In the genomic region with DNA sequence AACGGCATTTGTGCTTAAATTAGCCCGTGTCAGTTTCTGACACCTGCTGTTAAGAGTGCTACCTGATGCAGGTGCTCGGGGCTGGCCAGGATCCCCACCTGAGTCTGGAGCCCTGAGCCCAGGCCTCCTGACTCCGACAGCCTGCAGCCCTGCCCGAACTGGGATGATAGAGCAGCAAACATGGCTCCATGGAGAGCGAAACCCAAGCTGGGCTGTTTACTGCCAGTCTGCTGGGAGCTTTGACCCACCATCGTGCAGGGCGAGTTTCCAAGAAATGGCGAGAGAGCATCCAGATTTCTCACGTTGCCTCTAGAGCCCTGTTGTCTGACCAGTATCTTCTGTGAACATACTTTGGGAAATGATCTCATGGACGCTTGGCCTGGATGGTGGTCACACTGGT, we compare ENCODE assay signal across 16 cellular contexts.
"Had no signal": no experiment of that assay in that cellular context is flagged by ENCODE, and none has a peak within 500 bp of the region (broad histone marks: within the 10 kb centered on the region; RNA-seq: fewer than 3 reads in every experiment).

No MANE protein-coding gene starts in this region.

- ATAC-seq: activated T-helper 17 cell treated with anti-CD3 and anti-CD28 coated beads, Interleukin-2, amount 50 U/mL, for 72 hours; left colon; stimulated activated naive CD8-positive, alpha-beta T cell treated with anti-CD3 and anti-CD28 coated beads, Interleukin-15, Interleukin-2, amounts not matched to agents 100 U/mL and 50 U/mL, for 24 hours had no signal

- H3K9me3 Mint-ChIP-seq: activated T-helper 17 cell treated with anti-CD3 and anti-CD28 coated beads, Interleukin-2, amount 50 U/mL, for 72 hours; T-helper 1 cell treated with Interleukin-12 subunit alpha and Interleukin-12 subunit beta and Interleukin-4 antibody, amounts not matched to agents 30 μg/mL and 1 μg/mL, for 36 hours had no signal

- H3K4me3 Mint-ChIP-seq: activated CD4-positive, alpha-beta T cell treated with anti-CD3 and anti-CD28 coated beads, Interleukin-2, amount 10 ng/mL, durations not matched to agents 7 days and 5 days; activated naive CD4-positive, alpha-beta T cell treated with anti-CD3 and anti-CD28 coated beads for 36 hours; activated T-helper 17 cell treated with anti-CD3 and anti-CD28 coated beads, Interleukin-2, amount 50 U/mL, for 72 hours; T-helper 1 cell treated with Interleukin-12 subunit alpha and Interleukin-12 subunit beta and Interleukin-4 antibody, amounts not matched to agents 30 μg/mL and 1 μg/mL, for 36 hours had no signal

- H3K27me3 Mint-ChIP-seq: activated CD4-positive, alpha-beta T cell treated with anti-CD3 and anti-CD28 coated beads, Interleukin-2, amount 10 ng/mL, durations not matched to agents 7 days and 5 days; activated T-helper 17 cell treated with anti-CD3 and anti-CD28 coated beads, Interleukin-2, amount 50 U/mL, for 72 hours had no signal

- H3K27ac ChIP-seq: ascending aorta, gastrocnemius medialis, neutrophil, suprapubic skin, upper lobe of left lung had no signal

- H3K4me3 ChIP-seq: ascending aorta, gastrocnemius medialis, heart right ventricle, lung, suprapubic skin, upper lobe of left lung had no signal

- DNase-seq: activated CD4-positive, alpha-beta T cell treated with anti-CD3 and anti-CD28 coated beads, Interleukin-2, amount 10 ng/mL, durations not matched to agents 7 days and 5 days; activated naive CD4-positive, alpha-beta T cell treated with anti-CD3 and anti-CD28 coated beads for 36 hours; gastrocnemius medialis; heart right ventricle; left colon; midbrain; stimulated activated CD4-positive, alpha-beta T cell treated with anti-CD3 and anti-CD28 coated beads, Interleukin-15, amount 100 ng/mL, for 24 hours; stimulated activated CD4-positive, alpha-beta T cell treated with anti-CD3 and anti-CD28 coated beads, Interleukin-4, amount 100 ng/mL, for 24 hours; stimulated activated naive CD8-positive, alpha-beta T cell treated with anti-CD3 and anti-CD28 coated beads, Interleukin-15, Interleukin-2, amounts not matched to agents 100 U/mL and 50 U/mL, for 24 hours; upper lobe of left lung had no signal

- H3K27ac Mint-ChIP-seq: activated CD4-positive, alpha-beta T cell treated with anti-CD3 and anti-CD28 coated beads, Interleukin-2, amount 10 ng/mL, durations not matched to agents 7 days and 5 days; activated naive CD4-positive, alpha-beta T cell treated with anti-CD3 and anti-CD28 coated beads for 36 hours; activated T-helper 17 cell treated with anti-CD3 and anti-CD28 coated beads, Interleukin-2, amount 50 U/mL, for 72 hours; T-helper 1 cell treated with Interleukin-12 subunit alpha and Interleukin-12 subunit beta and Interleukin-4 antibody, amounts not matched to agents 30 μg/mL and 1 μg/mL, for 36 hours had no signal

- H3K4me1 Mint-ChIP-seq: activated CD4-positive, alpha-beta T cell treated with anti-CD3 and anti-CD28 coated beads, Interleukin-2, amount 10 ng/mL, durations not matched to agents 7 days and 5 days had no signal

- H3K4me1 ChIP-seq: ascending aorta had no signal

- H3K27me3 ChIP-seq: ascending aorta, gastrocnemius medialis, heart right ventricle, neutrophil, suprapubic skin, upper lobe of left lung had no signal

- H3K9me3 ChIP-seq: ascending aorta, gastrocnemius medialis, neutrophil, suprapubic skin, upper lobe of left lung had no signal
